ENCODE assay signal across 40 cellular contexts in the genomic region with DNA sequence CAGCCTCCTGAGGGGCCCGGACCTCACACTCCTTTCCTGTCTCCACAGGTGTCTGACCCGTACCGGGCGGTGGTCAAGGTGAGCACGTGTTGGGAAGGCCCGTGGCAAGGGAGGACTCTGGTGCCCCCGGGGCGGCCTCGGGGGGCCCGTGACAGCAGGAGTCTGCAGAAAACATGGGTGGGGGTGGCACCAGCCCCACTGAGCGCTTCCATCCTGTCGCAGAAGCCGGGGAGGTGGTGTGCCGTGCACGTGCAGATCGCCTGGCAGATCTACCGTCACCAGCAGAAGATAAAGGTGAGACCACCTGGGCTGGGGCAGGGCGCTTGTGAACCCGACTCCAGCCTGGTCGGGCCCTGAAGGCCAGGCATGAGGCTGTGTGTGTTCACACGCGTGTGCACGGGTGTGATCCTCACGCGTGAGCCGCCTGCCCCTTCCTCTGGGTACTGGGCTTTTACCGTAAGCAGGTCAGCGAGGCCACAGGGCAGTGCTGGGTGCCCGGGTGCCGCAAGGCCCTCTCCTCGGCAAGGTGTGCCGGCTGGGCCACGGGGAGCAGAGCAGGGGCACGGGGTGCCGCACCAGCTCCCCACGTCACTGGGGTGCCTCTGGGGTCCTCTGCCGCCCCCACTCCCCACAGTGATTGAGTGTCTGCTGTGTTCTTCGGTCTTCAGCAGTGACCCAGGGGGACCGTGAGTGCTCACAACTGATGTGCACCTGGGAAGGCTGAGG. TPM values are rescaled to one million over a fixed set of nuclear protein-coding genes. Genes with fewer than 3 reads are reported as not detected.
"Had no signal": no experiment of that assay in that cellular context is flagged by ENCODE, and none has a peak within 500 bp of the region (broad histone marks: within the 10 kb centered on the region; RNA-seq: fewer than 3 reads in every experiment).

No MANE protein-coding gene starts in this region.

- FAIRE-seq: bronchial epithelial cell, TTC549 had no signal

- H3K27me3 ChIP-seq: ascending aorta, cardiac muscle cell had no signal

- H3K4me3 ChIP-seq: ascending aorta, cardiac muscle cell had no signal

- H3K4me3 Mint-ChIP-seq: activated CD4-positive, alpha-beta memory T cell treated with anti-CD3 and anti-CD28 coated beads, Interleukin-2, amount 10 ng/mL, durations not matched to agents 7 days and 5 days; activated CD4-positive, alpha-beta T cell treated with anti-CD3 and anti-CD28 coated beads for 36 hours; activated CD4-positive, alpha-beta T cell treated with anti-CD3 and anti-CD28 coated beads, Interleukin-2, amount 10 ng/mL, durations not matched to agents 7 days and 5 days; activated CD8-positive, alpha-beta memory T cell treated with anti-CD3 and anti-CD28 coated beads, Interleukin-2, amount 10 ng/mL, durations not matched to agents 7 days and 5 days; activated CD8-positive, alpha-beta T cell treated with anti-CD3 and anti-CD28 coated beads, Interleukin-2, amount 10 ng/mL, durations not matched to agents 7 days and 5 days; activated naive CD4-positive, alpha-beta T cell treated with anti-CD3 and anti-CD28 coated beads, Interleukin-2, amount 10 ng/mL, durations not matched to agents 7 days and 5 days; activated naive CD4-positive, alpha-beta T cell treated with anti-CD3 and anti-CD28 coated beads, Interleukin-2, amount 50 U/mL, for 24 hours; activated naive CD8-positive, alpha-beta T cell; activated naive CD8-positive, alpha-beta T cell treated with anti-CD3 and anti-CD28 coated beads, Interleukin-2, amount 10 ng/mL, durations not matched to agents 7 days and 5 days; activated naive CD8-positive, alpha-beta T cell treated with anti-CD3 and anti-CD28 coated beads, Interleukin-2, amount 50 U/mL, for 24 hours; activated T-cell treated with anti-CD3 and anti-CD28 coated beads, Interleukin-2, amount 50 U/mL, for 24 hours; brain; central memory CD8-positive, alpha-beta T cell; T-helper 1 cell treated with Interleukin-12 subunit alpha and Interleukin-12 subunit beta and Interleukin-4 antibody, amounts not matched to agents 30 μg/mL and 1 μg/mL, for 36 hours; T-helper 2 cell treated with Interferon-gamma antibody and Interleukin-4, amounts not matched to agents 5 μg/mL and 100 μg/mL, for 36 hours; WTC11 had no signal

- H3K9me3 Mint-ChIP-seq: activated CD4-positive, alpha-beta memory T cell treated with anti-CD3 and anti-CD28 coated beads, Interleukin-2, amount 10 ng/mL, durations not matched to agents 7 days and 5 days; activated CD4-positive, alpha-beta T cell treated with anti-CD3 and anti-CD28 coated beads, Interleukin-2, amount 10 ng/mL, durations not matched to agents 7 days and 5 days; activated naive CD4-positive, alpha-beta T cell treated with anti-CD3 and anti-CD28 coated beads, Interleukin-2, amount 10 ng/mL, durations not matched to agents 7 days and 5 days; activated naive CD4-positive, alpha-beta T cell treated with anti-CD3 and anti-CD28 coated beads, Interleukin-2, amount 50 U/mL, for 24 hours; activated naive CD8-positive, alpha-beta T cell treated with anti-CD3 and anti-CD28 coated beads, Interleukin-2, amount 10 ng/mL, durations not matched to agents 7 days and 5 days; activated naive CD8-positive, alpha-beta T cell treated with anti-CD3 and anti-CD28 coated beads, Interleukin-2, amount 50 U/mL, for 24 hours; activated T-cell treated with anti-CD3 and anti-CD28 coated beads, Interleukin-2, amount 50 U/mL, for 24 hours; activated T-helper 2 cell treated with anti-CD3 and anti-CD28 coated beads, Interferon-gamma antibody, Interleukin-2, Interleukin-4, amounts not matched to agents 10 μg/mL and 5 μg/mL and 100 μg/mL, durations not matched to agents 14 hours and 24 hours and 36 hours; brain; central memory CD8-positive, alpha-beta T cell; T-helper 1 cell treated with Interleukin-12 subunit alpha and Interleukin-12 subunit beta and Interleukin-4 antibody, amounts not matched to agents 30 μg/mL and 1 μg/mL, for 36 hours; T-helper 2 cell treated with Interferon-gamma antibody and Interleukin-4, amounts not matched to agents 5 μg/mL and 100 μg/mL, for 36 hours; WTC11 had no signal

- ATAC-seq: activated CD4-positive, alpha-beta T cell treated with anti-CD3 and anti-CD28 coated beads for 36 hours; activated CD4-positive, CD25-positive, alpha-beta regulatory T cell treated with anti-CD3 and anti-CD28 coated beads, Interleukin-2, amount 50 U/mL, for 24 hours; activated CD8-positive, alpha-beta memory T cell treated with anti-CD3 and anti-CD28 coated beads, Interleukin-2, amount 10 ng/mL, durations not matched to agents 7 days and 5 days; activated CD8-positive, alpha-beta T cell treated with anti-CD3 and anti-CD28 coated beads, Interleukin-2, amount 10 ng/mL, durations not matched to agents 7 days and 5 days; activated naive CD8-positive, alpha-beta T cell treated with anti-CD3 and anti-CD28 coated beads, Interleukin-2, amount 50 U/mL, for 24 hours; WTC11 had no signal

- H3K4me1 Mint-ChIP-seq: activated CD4-positive, alpha-beta memory T cell treated with anti-CD3 and anti-CD28 coated beads, Interleukin-2, amount 10 ng/mL, durations not matched to agents 7 days and 5 days; activated CD4-positive, alpha-beta T cell treated with anti-CD3 and anti-CD28 coated beads for 36 hours; activated CD4-positive, alpha-beta T cell treated with anti-CD3 and anti-CD28 coated beads, Interleukin-2, amount 10 ng/mL, durations not matched to agents 7 days and 5 days; activated naive CD4-positive, alpha-beta T cell treated with anti-CD3 and anti-CD28 coated beads, Interleukin-2, amount 10 ng/mL, durations not matched to agents 7 days and 5 days; activated naive CD4-positive, alpha-beta T cell treated with anti-CD3 and anti-CD28 coated beads, Interleukin-2, amount 50 U/mL, for 24 hours; activated naive CD8-positive, alpha-beta T cell treated with anti-CD3 and anti-CD28 coated beads, Interleukin-2, amount 10 ng/mL, durations not matched to agents 7 days and 5 days; activated naive CD8-positive, alpha-beta T cell treated with anti-CD3 and anti-CD28 coated beads, Interleukin-2, amount 50 U/mL, for 24 hours; central memory CD8-positive, alpha-beta T cell; WTC11 had no signal

- H3K27ac ChIP-seq: ascending aorta, cardiac muscle cell, WERI-Rb-1 had no signal

- H3K36me3 Mint-ChIP-seq: activated CD8-positive, alpha-beta memory T cell treated with anti-CD3 and anti-CD28 coated beads, Interleukin-2, amount 10 ng/mL, durations not matched to agents 7 days and 5 days; activated naive CD4-positive, alpha-beta T cell treated with anti-CD3 and anti-CD28 coated beads, Interleukin-2, amount 50 U/mL, for 24 hours; activated naive CD8-positive, alpha-beta T cell; activated naive CD8-positive, alpha-beta T cell treated with anti-CD3 and anti-CD28 coated beads, Interleukin-2, amount 10 ng/mL, durations not matched to agents 7 days and 5 days had no signal

- H3K9me3 ChIP-seq: ascending aorta had no signal

- H3K27me3 Mint-ChIP-seq: activated CD4-positive, alpha-beta memory T cell treated with anti-CD3 and anti-CD28 coated beads, Interleukin-2, amount 10 ng/mL, durations not matched to agents 7 days and 5 days; activated CD4-positive, alpha-beta T cell treated with anti-CD3 and anti-CD28 coated beads for 36 hours; activated CD4-positive, alpha-beta T cell treated with anti-CD3 and anti-CD28 coated beads, Interleukin-2, amount 10 ng/mL, durations not matched to agents 7 days and 5 days; activated CD8-positive, alpha-beta memory T cell treated with anti-CD3 and anti-CD28 coated beads, Interleukin-2, amount 10 ng/mL, durations not matched to agents 7 days and 5 days; activated naive CD4-positive, alpha-beta T cell treated with anti-CD3 and anti-CD28 coated beads, Interleukin-2, amount 10 ng/mL, durations not matched to agents 7 days and 5 days; activated naive CD4-positive, alpha-beta T cell treated with anti-CD3 and anti-CD28 coated beads, Interleukin-2, amount 50 U/mL, for 24 hours; activated naive CD8-positive, alpha-beta T cell; activated naive CD8-positive, alpha-beta T cell treated with anti-CD3 and anti-CD28 coated beads, Interleukin-2, amount 10 ng/mL, durations not matched to agents 7 days and 5 days; activated naive CD8-positive, alpha-beta T cell treated with anti-CD3 and anti-CD28 coated beads, Interleukin-2, amount 50 U/mL, for 24 hours; activated T-cell treated with anti-CD3 and anti-CD28 coated beads, Interleukin-2, amount 50 U/mL, for 24 hours; brain; central memory CD8-positive, alpha-beta T cell had no signal

- H3K27ac Mint-ChIP-seq: activated CD4-positive, alpha-beta memory T cell treated with anti-CD3 and anti-CD28 coated beads, Interleukin-2, amount 10 ng/mL, durations not matched to agents 7 days and 5 days; activated CD4-positive, alpha-beta T cell treated with anti-CD3 and anti-CD28 coated beads for 36 hours; activated CD4-positive, alpha-beta T cell treated with anti-CD3 and anti-CD28 coated beads, Interleukin-2, amount 10 ng/mL, durations not matched to agents 7 days and 5 days; activated CD8-positive, alpha-beta memory T cell treated with anti-CD3 and anti-CD28 coated beads, Interleukin-2, amount 10 ng/mL, durations not matched to agents 7 days and 5 days; activated CD8-positive, alpha-beta T cell treated with anti-CD3 and anti-CD28 coated beads, Interleukin-2, amount 10 ng/mL, durations not matched to agents 7 days and 5 days; activated naive CD4-positive, alpha-beta T cell treated with anti-CD3 and anti-CD28 coated beads, Interleukin-2, amount 10 ng/mL, durations not matched to agents 7 days and 5 days; activated naive CD4-positive, alpha-beta T cell treated with anti-CD3 and anti-CD28 coated beads, Interleukin-2, amount 50 U/mL, for 24 hours; activated naive CD8-positive, alpha-beta T cell; activated naive CD8-positive, alpha-beta T cell treated with anti-CD3 and anti-CD28 coated beads, Interleukin-2, amount 10 ng/mL, durations not matched to agents 7 days and 5 days; activated naive CD8-positive, alpha-beta T cell treated with anti-CD3 and anti-CD28 coated beads, Interleukin-2, amount 50 U/mL, for 24 hours; activated T-cell treated with anti-CD3 and anti-CD28 coated beads, Interleukin-2, amount 50 U/mL, for 24 hours; activated T-helper 2 cell treated with anti-CD3 and anti-CD28 coated beads, Interferon-gamma antibody, Interleukin-2, Interleukin-4, amounts not matched to agents 10 μg/mL and 5 μg/mL and 100 μg/mL, durations not matched to agents 14 hours and 24 hours and 36 hours; T-helper 1 cell treated with Interleukin-12 subunit alpha and Interleukin-12 subunit beta and Interleukin-4 antibody, amounts not matched to agents 30 μg/mL and 1 μg/mL, for 36 hours; T-helper 2 cell treated with Interferon-gamma antibody and Interleukin-4, amounts not matched to agents 5 μg/mL and 100 μg/mL, for 36 hours; WTC11 had no signal

- DNase-seq: activated CD4-positive, alpha-beta memory T cell treated with anti-CD3 and anti-CD28 coated beads, Interleukin-2, amount 10 ng/mL, durations not matched to agents 7 days and 5 days; activated CD4-positive, alpha-beta T cell treated with anti-CD3 and anti-CD28 coated beads for 1 hour; activated CD4-positive, alpha-beta T cell treated with anti-CD3 and anti-CD28 coated beads for 36 hours; activated CD4-positive, alpha-beta T cell treated with anti-CD3 and anti-CD28 coated beads for 48 hours; activated CD4-positive, alpha-beta T cell treated with anti-CD3 and anti-CD28 coated beads, Interleukin-2, amount 10 ng/mL, durations not matched to agents 7 days and 5 days; activated CD4-positive, alpha-beta T cell treated with anti-CD3 and anti-CD28 coated beads, Interleukin-2, amount 50 U/mL, for 48 hours; activated CD4-positive, CD25-positive, alpha-beta regulatory T cell; activated CD8-positive, alpha-beta memory T cell treated with anti-CD3 and anti-CD28 coated beads for 24 hours; activated CD8-positive, alpha-beta memory T cell treated with anti-CD3 and anti-CD28 coated beads, Interleukin-2, amount 10 ng/mL, durations not matched to agents 7 days and 5 days; activated CD8-positive, alpha-beta memory T cell treated with anti-CD3 and anti-CD28 coated beads, Interleukin-2, amount 50 U/mL, for 48 hours; activated CD8-positive, alpha-beta T cell treated with anti-CD3 and anti-CD28 coated beads, Interleukin-2, amount 10 ng/mL, durations not matched to agents 7 days and 5 days; activated effector memory CD4-positive, alpha-beta T cell treated with Interleukin-2 at 50 U/mL for 16 hours; activated gamma-delta T cell; activated naive CD4-positive, alpha-beta T cell treated with anti-CD3 and anti-CD28 coated beads, Interleukin-2, amount 10 ng/mL, durations not matched to agents 7 days and 5 days; activated naive CD4-positive, alpha-beta T cell treated with Interleukin-2 at 50 U/mL for 16 hours; activated naive CD8-positive, alpha-beta T cell treated with anti-CD3 and anti-CD28 coated beads, Interleukin-2, amount 10 ng/mL, durations not matched to agents 7 days and 5 days; activated naive CD8-positive, alpha-beta T cell treated with anti-CD3 and anti-CD28 coated beads, Interleukin-2, amount 50 U/mL, for 24 hours; activated T-cell treated with anti-CD3 and anti-CD28 coated beads, Interleukin-2, amount 50 U/mL, for 24 hours; activated T-cell treated with anti-CD3 and anti-CD28 coated beads, Interleukin-2, amount 50 U/mL, for 48 hours; amygdala; anterior cingulate cortex; caudate nucleus; cerebellar nuclear complex; T-helper 1 cell; T-helper 2 cell; T-helper 9 cell; WERI-Rb-1 had no signal

- H3K4me1 ChIP-seq: ascending aorta had no signal

RNA-seq across cellular contexts. Expression of a gene that starts 35.9 kb away (rescaled TPM):
- total RNA-seq: activated CD4-positive, alpha-beta memory T cell treated with anti-CD3 and anti-CD28 coated beads, Interleukin-2, amount 10 ng/mL, durations not matched to agents 7 days and 5 days; activated CD4-positive, alpha-beta T cell treated with anti-CD3 and anti-CD28 coated beads for 36 hours; activated CD4-positive, alpha-beta T cell treated with anti-CD3 and anti-CD28 coated beads, Interleukin-2, amount 10 ng/mL, durations not matched to agents 7 days and 5 days; activated CD8-positive, alpha-beta memory T cell treated with anti-CD3 and anti-CD28 coated beads, Interleukin-2, amount 10 ng/mL, durations not matched to agents 7 days and 5 days; activated CD8-positive, alpha-beta T cell treated with anti-CD3 and anti-CD28 coated beads, Interleukin-2, amount 10 ng/mL, durations not matched to agents 7 days and 5 days; activated naive CD8-positive, alpha-beta T cell treated with anti-CD3 and anti-CD28 coated beads, Interleukin-2, amount 10 ng/mL, durations not matched to agents 7 days and 5 days; activated T-helper 2 cell treated with anti-CD3 and anti-CD28 coated beads, Interferon-gamma antibody, Interleukin-2, Interleukin-4, amounts not matched to agents 10 μg/mL and 5 μg/mL and 100 μg/mL, durations not matched to agents 14 hours and 24 hours and 36 hours; ascending aorta; bronchial epithelial cell; cardiac muscle cell had no signal
- polyA plus RNA-seq: cardiac muscle cell had no signal

RNA-seq across cellular contexts. Expression of a gene that starts 44.1 kb away (rescaled TPM):
- total RNA-seq: activated CD4-positive, alpha-beta memory T cell treated with anti-CD3 and anti-CD28 coated beads, Interleukin-2, amount 10 ng/mL, durations not matched to agents 7 days and 5 days; activated CD4-positive, alpha-beta T cell treated with anti-CD3 and anti-CD28 coated beads for 36 hours; activated CD4-positive, alpha-beta T cell treated with anti-CD3 and anti-CD28 coated beads, Interleukin-2, amount 10 ng/mL, durations not matched to agents 7 days and 5 days; activated CD8-positive, alpha-beta memory T cell treated with anti-CD3 and anti-CD28 coated beads, Interleukin-2, amount 10 ng/mL, durations not matched to agents 7 days and 5 days; activated CD8-positive, alpha-beta T cell treated with anti-CD3 and anti-CD28 coated beads, Interleukin-2, amount 10 ng/mL, durations not matched to agents 7 days and 5 days; activated naive CD8-positive, alpha-beta T cell treated with anti-CD3 and anti-CD28 coated beads, Interleukin-2, amount 10 ng/mL, durations not matched to agents 7 days and 5 days; activated T-helper 2 cell treated with anti-CD3 and anti-CD28 coated beads, Interferon-gamma antibody, Interleukin-2, Interleukin-4, amounts not matched to agents 10 μg/mL and 5 μg/mL and 100 μg/mL, durations not matched to agents 14 hours and 24 hours and 36 hours; ascending aorta; bronchial epithelial cell; cardiac muscle cell had no signal
- polyA plus RNA-seq: cardiac muscle cell had no signal
